Comparison of ENCODE assay signal across 34 cellular contexts in genomic region chr21:25536752-25537151, GRCh38.
"Had no signal": no experiment of that assay in that cellular context is flagged by ENCODE, and none has a peak within 500 bp of the region (broad histone marks: within the 10 kb centered on the region; RNA-seq: fewer than 3 reads in every experiment).

No MANE protein-coding gene starts in this region.

- H3K27me3 Mint-ChIP-seq: activated B cell treated with CpG ODN at 0.5 μM for 24 hours; activated CD4-positive, alpha-beta memory T cell treated with anti-CD3 and anti-CD28 coated beads for 36 hours; activated CD4-positive, alpha-beta T cell treated with anti-CD3 and anti-CD28 coated beads for 36 hours; activated CD4-positive, alpha-beta T cell treated with anti-CD3 and anti-CD28 coated beads, Interleukin-2, amount 10 ng/mL, durations not matched to agents 24 days and 14 days; activated CD8-positive, alpha-beta memory T cell treated with anti-CD3 and anti-CD28 coated beads, Interleukin-2, amount 10 ng/mL, durations not matched to agents 7 days and 5 days; activated naive CD4-positive, alpha-beta T cell treated with anti-CD3 and anti-CD28 coated beads, Interleukin-2, amount 50 U/mL, for 24 hours; activated naive CD8-positive, alpha-beta T cell treated with anti-CD3 and anti-CD28 coated beads for 36 hours; activated naive CD8-positive, alpha-beta T cell treated with anti-CD3 and anti-CD28 coated beads, Interleukin-2, amount 50 U/mL, for 24 hours had no signal

- H3K27ac Mint-ChIP-seq: activated B cell treated with CpG ODN at 0.5 μM for 24 hours; activated CD4-positive, alpha-beta memory T cell treated with anti-CD3 and anti-CD28 coated beads for 36 hours; activated CD4-positive, alpha-beta T cell treated with anti-CD3 and anti-CD28 coated beads for 36 hours; activated CD4-positive, alpha-beta T cell treated with anti-CD3 and anti-CD28 coated beads, Interleukin-2, amount 10 ng/mL, durations not matched to agents 24 days and 14 days; activated CD8-positive, alpha-beta memory T cell treated with anti-CD3 and anti-CD28 coated beads, Interleukin-2, amount 10 ng/mL, durations not matched to agents 7 days and 5 days; activated CD8-positive, alpha-beta T cell treated with anti-CD3 and anti-CD28 coated beads, Interleukin-2, amount 10 ng/mL, durations not matched to agents 7 days and 5 days; activated naive CD4-positive, alpha-beta T cell treated with anti-CD3 and anti-CD28 coated beads for 36 hours; activated naive CD4-positive, alpha-beta T cell treated with anti-CD3 and anti-CD28 coated beads, Interleukin-2, amount 50 U/mL, for 24 hours; activated naive CD8-positive, alpha-beta T cell treated with anti-CD3 and anti-CD28 coated beads for 36 hours; activated naive CD8-positive, alpha-beta T cell treated with anti-CD3 and anti-CD28 coated beads, Interleukin-2, amount 50 U/mL, for 24 hours; activated T-helper 1 cell treated with anti-CD3 and anti-CD28 coated beads, Interleukin-12 subunit alpha, Interleukin-12 subunit beta, Interleukin-2, Interleukin-4 antibody, amounts not matched to agents 30 ng/mL and 10 ng/mL and 1 ng/mL, durations not matched to agents 14 hours and 24 hours and 36 hours; activated T-helper 2 cell treated with anti-CD3 and anti-CD28 coated beads, Interferon-gamma antibody, Interleukin-2, Interleukin-4, amounts not matched to agents 10 μg/mL and 5 μg/mL and 100 μg/mL, durations not matched to agents 14 hours and 24 hours and 36 hours; effector memory CD8-positive, alpha-beta T cell had no signal

- H3K4me3 Mint-ChIP-seq: activated B cell treated with CpG ODN at 0.5 μM for 24 hours; activated CD4-positive, alpha-beta memory T cell treated with anti-CD3 and anti-CD28 coated beads for 36 hours; activated CD4-positive, alpha-beta T cell treated with anti-CD3 and anti-CD28 coated beads for 36 hours; activated CD4-positive, alpha-beta T cell treated with anti-CD3 and anti-CD28 coated beads, Interleukin-2, amount 10 ng/mL, durations not matched to agents 24 days and 14 days; activated CD8-positive, alpha-beta memory T cell treated with anti-CD3 and anti-CD28 coated beads, Interleukin-2, amount 10 ng/mL, durations not matched to agents 7 days and 5 days; activated CD8-positive, alpha-beta T cell treated with anti-CD3 and anti-CD28 coated beads, Interleukin-2, amount 10 ng/mL, durations not matched to agents 7 days and 5 days; activated naive CD4-positive, alpha-beta T cell treated with anti-CD3 and anti-CD28 coated beads for 36 hours; activated naive CD4-positive, alpha-beta T cell treated with anti-CD3 and anti-CD28 coated beads, Interleukin-2, amount 50 U/mL, for 24 hours; activated naive CD8-positive, alpha-beta T cell treated with anti-CD3 and anti-CD28 coated beads for 36 hours; activated naive CD8-positive, alpha-beta T cell treated with anti-CD3 and anti-CD28 coated beads, Interleukin-2, amount 50 U/mL, for 24 hours; activated T-helper 1 cell treated with anti-CD3 and anti-CD28 coated beads, Interleukin-12 subunit alpha, Interleukin-12 subunit beta, Interleukin-2, Interleukin-4 antibody, amounts not matched to agents 30 ng/mL and 10 ng/mL and 1 ng/mL, durations not matched to agents 14 hours and 24 hours and 36 hours; effector memory CD8-positive, alpha-beta T cell had no signal

- FAIRE-seq: colon had no signal

- H3K4me1 Mint-ChIP-seq: activated CD4-positive, alpha-beta T cell treated with anti-CD3 and anti-CD28 coated beads, Interleukin-2, amount 10 ng/mL, durations not matched to agents 24 days and 14 days; activated CD8-positive, alpha-beta memory T cell treated with anti-CD3 and anti-CD28 coated beads, Interleukin-2, amount 10 ng/mL, durations not matched to agents 7 days and 5 days; activated naive CD8-positive, alpha-beta T cell treated with anti-CD3 and anti-CD28 coated beads for 36 hours had no signal

- DNase-seq: activated B cell treated with CpG ODN at 0.5 μM for 24 hours; activated CD4-positive, alpha-beta memory T cell treated with anti-CD3 and anti-CD28 coated beads for 36 hours; activated CD4-positive, alpha-beta T cell treated with anti-CD3 and anti-CD28 coated beads for 36 hours; activated CD4-positive, CD25-positive, alpha-beta regulatory T cell treated with anti-CD3 and anti-CD28 coated beads, Interleukin-2, amount 50 U/mL, for 72 hours; activated CD8-positive, alpha-beta memory T cell treated with anti-CD3 and anti-CD28 coated beads, Interleukin-2, amount 10 ng/mL, durations not matched to agents 7 days and 5 days; activated CD8-positive, alpha-beta memory T cell treated with anti-CD3 and anti-CD28 coated beads, Interleukin-2, amount 50 U/mL, for 4 hours; activated CD8-positive, alpha-beta T cell treated with anti-CD3 and anti-CD28 coated beads, Interleukin-2, amount 10 ng/mL, durations not matched to agents 7 days and 5 days; activated effector memory CD4-positive, alpha-beta T cell treated with anti-CD3 and anti-CD28 coated beads, Interleukin-2, amount 50 U/mL, for 16 hours; activated naive CD4-positive, alpha-beta T cell treated with anti-CD3 and anti-CD28 coated beads for 36 hours; activated naive CD8-positive, alpha-beta T cell treated with anti-CD3 and anti-CD28 coated beads for 36 hours; activated naive CD8-positive, alpha-beta T cell treated with anti-CD3 and anti-CD28 coated beads, Interleukin-2, amount 50 U/mL, for 24 hours; activated T-cell treated with anti-CD3 and anti-CD28 coated beads, Interleukin-2, amount 50 U/mL, for 1 hour; activated T-cell treated with anti-CD3 and anti-CD28 coated beads, Interleukin-2, amount 50 U/mL, for 48 hours; adrenal gland; amygdala; aorta; body of pancreas; caudate nucleus; cortex of kidney; dermis blood vessel endothelial cell; effector CD4-positive, alpha-beta T cell; effector memory CD8-positive, alpha-beta T cell; erythroblast; foreskin keratinocyte; gastrocnemius medialis; glutamatergic neuron; heart left ventricle; T-helper 2 cell; WERI-Rb-1 had no signal

- ATAC-seq: activated CD4-positive, alpha-beta T cell treated with anti-CD3 and anti-CD28 coated beads for 36 hours; activated CD8-positive, alpha-beta memory T cell treated with anti-CD3 and anti-CD28 coated beads, Interleukin-2, amount 10 ng/mL, durations not matched to agents 7 days and 5 days; activated CD8-positive, alpha-beta T cell treated with anti-CD3 and anti-CD28 coated beads, Interleukin-2, amount 10 ng/mL, durations not matched to agents 7 days and 5 days; activated naive CD8-positive, alpha-beta T cell treated with anti-CD3 and anti-CD28 coated beads, Interleukin-2, amount 50 U/mL, for 24 hours; body of pancreas; effector memory CD8-positive, alpha-beta T cell; foreskin keratinocyte; gastrocnemius medialis; heart left ventricle had no signal
